25 cellular contexts compared by ENCODE assay signal in genomic region chr1:13830170-13830569, GRCh38.
"Had no signal": no experiment of that assay in that cellular context is flagged by ENCODE, and none has a peak within 500 bp of the region (broad histone marks: within the 10 kb centered on the region; RNA-seq: fewer than 3 reads in every experiment).

No MANE protein-coding gene starts in this region.

- H3K79me2 ChIP-seq: parathyroid adenoma had no signal

- H3K36me3 Mint-ChIP-seq: natural killer cell treated with Interleukin-12 subunit alpha and Interleukin-12 subunit beta and Interleukin-15 and Interleukin-18, amount 100 ng/mL, for 72 hours had no signal

- H3K4me1 ChIP-seq: left ventricle myocardium inferior, neural progenitor cell, parathyroid adenoma, prostate gland, spleen, tibial artery had no signal

- H3K27me3 Mint-ChIP-seq: natural killer cell treated with Interleukin-12 subunit alpha and Interleukin-12 subunit beta and Interleukin-15 and Interleukin-18, amount 100 ng/mL, for 72 hours had no signal

- ATAC-seq: effector memory CD8-positive, alpha-beta T cell; gastroesophageal sphincter; natural killer cell treated with Interleukin-12 subunit alpha and Interleukin-12 subunit beta and Interleukin-15 and Interleukin-18, amount 100 ng/mL, for 72 hours; sciatic nerve; stimulated activated memory B cell treated with anti-CD40 and anti-IgM and Interleukin-4, amounts not matched to agents 10 μg/mL and 1 μg/mL and 100 μg/mL, for 72 hours had no signal

- H3K4me3 ChIP-seq: esophagus squamous epithelium, gastroesophageal sphincter, left ventricle myocardium inferior, lower lobe of right lung, neural progenitor cell, prostate gland, spleen, tibial artery, upper lobe of left lung had no signal

- H3K36me3 ChIP-seq: esophagus squamous epithelium, left ventricle myocardium inferior, lower lobe of right lung, neural progenitor cell, prostate gland, upper lobe of left lung had no signal

- H3K4me2 ChIP-seq: neural progenitor cell had no signal

- H3K27ac ChIP-seq: epithelial cell of prostate, esophagus squamous epithelium, gastroesophageal sphincter, left ventricle myocardium inferior, lower lobe of right lung, neural progenitor cell, parathyroid adenoma, prostate gland, spleen, tibial artery, upper lobe of left lung had no signal

- H3K9me3 Mint-ChIP-seq: dendritic cell treated with granulocyte-macrophage colony-stimulating factor and Interleukin-4, amounts not matched to agents 40 ng/mL and 50 ng/mL, for 4 days; effector memory CD8-positive, alpha-beta T cell; natural killer cell treated with Interleukin-12 subunit alpha and Interleukin-12 subunit beta and Interleukin-15 and Interleukin-18, amount 100 ng/mL, for 72 hours; neural progenitor cell; stimulated activated memory B cell treated with anti-CD40 and anti-IgM and Interleukin-4, amounts not matched to agents 10 μg/mL and 1 μg/mL and 100 μg/mL, for 72 hours; stimulated activated naive CD8-positive, alpha-beta T cell treated with anti-CD3 and anti-CD28 coated beads, Interleukin-15, Interleukin-2, amounts not matched to agents 100 ng/mL and 50 ng/mL, for 24 hours had no signal

- DNase-seq: effector memory CD8-positive, alpha-beta T cell; esophagus squamous epithelium; glutamatergic neuron; midbrain; occipital lobe; spleen; stimulated activated CD4-positive, alpha-beta T cell treated with anti-CD3 and anti-CD28 coated beads, Interleukin-15, amount 100 ng/mL, for 24 hours; stimulated activated CD4-positive, alpha-beta T cell treated with anti-CD3 and anti-CD28 coated beads, Interleukin-1b, Interleukin-23, amount 100 ng/mL, for 48 hours; stimulated activated CD4-positive, alpha-beta T cell treated with anti-CD3 and anti-CD28 coated beads, Interleukin-4, amount 100 ng/mL, for 24 hours; tibial artery had no signal

- H2AFZ ChIP-seq: neural progenitor cell, parathyroid adenoma had no signal

- H3K9ac ChIP-seq: neural progenitor cell, parathyroid adenoma had no signal

- H3K4me1 Mint-ChIP-seq: neural progenitor cell had no signal

- H3K27me3 ChIP-seq: esophagus squamous epithelium, upper lobe of left lung had no signal

- H3K4me3 Mint-ChIP-seq: dendritic cell treated with granulocyte-macrophage colony-stimulating factor and Interleukin-4, amounts not matched to agents 40 ng/mL and 50 ng/mL, for 4 days; effector memory CD8-positive, alpha-beta T cell; natural killer cell treated with Interleukin-12 subunit alpha and Interleukin-12 subunit beta and Interleukin-15 and Interleukin-18, amount 100 ng/mL, for 72 hours; neural progenitor cell; stimulated activated memory B cell treated with anti-CD40 and anti-IgM and Interleukin-4, amounts not matched to agents 10 μg/mL and 1 μg/mL and 100 μg/mL, for 72 hours; stimulated activated naive CD8-positive, alpha-beta T cell treated with anti-CD3 and anti-CD28 coated beads, Interleukin-15, Interleukin-2, amounts not matched to agents 100 ng/mL and 50 ng/mL, for 24 hours had no signal

- H3K9me3 ChIP-seq: esophagus squamous epithelium, gastroesophageal sphincter, left ventricle myocardium inferior, lower lobe of right lung, prostate gland, spleen, tibial artery, upper lobe of left lung had no signal

- FAIRE-seq: colon, keratinocyte had no signal
